ENCODE assay signal across 1 cellular context in genomic region chrX:131746491-131746968, GRCh38.
TF ChIP-seq lines count a peak whose summit lies in the region.

No MANE protein-coding gene starts in this region.

TF ChIP-seq in GM23338, 12 proteins besides CTCF, POLR2A, EP300 and RAD21 (continued from another document):
- TF ChIP-seq, protein P1, sequence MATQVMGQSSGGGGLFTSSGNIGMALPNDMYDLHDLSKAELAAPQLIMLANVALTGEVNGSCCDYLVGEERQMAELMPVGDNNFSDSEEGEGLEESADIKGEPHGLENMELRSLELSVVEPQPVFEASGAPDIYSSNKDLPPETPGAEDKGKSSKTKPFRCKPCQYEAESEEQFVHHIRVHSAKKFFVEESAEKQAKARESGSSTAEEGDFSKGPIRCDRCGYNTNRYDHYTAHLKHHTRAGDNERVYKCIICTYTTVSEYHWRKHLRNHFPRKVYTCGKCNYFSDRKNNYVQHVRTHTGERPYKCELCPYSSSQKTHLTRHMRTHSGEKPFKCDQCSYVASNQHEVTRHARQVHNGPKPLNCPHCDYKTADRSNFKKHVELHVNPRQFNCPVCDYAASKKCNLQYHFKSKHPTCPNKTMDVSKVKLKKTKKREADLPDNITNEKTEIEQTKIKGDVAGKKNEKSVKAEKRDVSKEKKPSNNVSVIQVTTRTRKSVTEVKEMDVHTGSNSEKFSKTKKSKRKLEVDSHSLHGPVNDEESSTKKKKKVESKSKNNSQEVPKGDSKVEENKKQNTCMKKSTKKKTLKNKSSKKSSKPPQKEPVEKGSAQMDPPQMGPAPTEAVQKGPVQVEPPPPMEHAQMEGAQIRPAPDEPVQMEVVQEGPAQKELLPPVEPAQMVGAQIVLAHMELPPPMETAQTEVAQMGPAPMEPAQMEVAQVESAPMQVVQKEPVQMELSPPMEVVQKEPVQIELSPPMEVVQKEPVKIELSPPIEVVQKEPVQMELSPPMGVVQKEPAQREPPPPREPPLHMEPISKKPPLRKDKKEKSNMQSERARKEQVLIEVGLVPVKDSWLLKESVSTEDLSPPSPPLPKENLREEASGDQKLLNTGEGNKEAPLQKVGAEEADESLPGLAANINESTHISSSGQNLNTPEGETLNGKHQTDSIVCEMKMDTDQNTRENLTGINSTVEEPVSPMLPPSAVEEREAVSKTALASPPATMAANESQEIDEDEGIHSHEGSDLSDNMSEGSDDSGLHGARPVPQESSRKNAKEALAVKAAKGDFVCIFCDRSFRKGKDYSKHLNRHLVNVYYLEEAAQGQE (IDR thresholded peaks at IDR 0.05; ENCODE audit: unreplicated experiment), result no peak
